In the genomic region with DNA sequence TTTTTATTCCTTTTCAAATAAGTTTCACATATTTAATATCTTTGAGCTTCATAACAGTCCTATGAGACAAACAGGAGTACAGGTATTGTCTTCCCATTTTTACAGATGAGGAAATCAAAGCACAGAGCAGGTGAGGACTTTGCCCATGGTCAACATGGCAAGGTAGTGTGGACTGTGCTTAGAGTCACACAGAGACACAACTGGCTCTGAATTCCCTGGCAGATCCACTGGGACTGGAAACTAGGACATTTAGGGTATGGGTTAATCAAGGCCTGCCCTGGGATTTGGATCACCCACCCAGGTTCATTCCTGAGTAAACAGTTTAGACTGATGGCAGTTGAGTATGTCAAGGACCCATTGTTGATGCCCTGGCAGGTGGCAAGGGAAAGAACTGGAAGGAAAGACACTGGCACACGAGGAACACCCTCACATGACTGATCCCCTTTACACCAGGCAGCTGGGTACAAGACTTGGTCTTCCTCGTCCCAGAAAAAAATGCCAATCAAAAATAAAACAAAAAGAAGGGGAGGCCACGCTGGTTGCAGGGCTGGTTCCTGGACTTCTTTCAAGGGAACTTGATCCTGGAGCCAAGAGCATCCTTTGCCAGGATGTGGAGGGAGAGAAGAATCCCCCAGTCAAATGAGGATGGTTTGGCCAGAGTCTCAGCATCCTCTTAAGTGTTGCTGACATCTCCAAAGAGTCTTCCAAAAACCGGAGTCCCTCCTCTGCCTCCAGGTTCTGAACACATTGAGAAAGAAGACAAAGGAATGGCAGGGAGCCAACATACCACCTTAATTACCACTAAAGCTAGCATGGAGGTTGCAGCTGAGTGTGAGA, we compare ENCODE assay signal across 8 cellular contexts. TPM values are rescaled to one million over a fixed set of nuclear protein-coding genes. Genes with fewer than 3 reads are reported as not detected.
DNase-seq lines count a peak whose midpoint lies in the region; ATAC-seq and TF ChIP-seq lines count a peak whose summit lies in the region.

No MANE protein-coding gene starts in this region.

- no peaks in the 10 kb centered on the region for H3K36me3 ChIP-seq in adipocyte (ENCODE audit: control insufficient read depth, insufficient read depth, low read length, severe bottlenecking)
- no peaks in the 10 kb centered on the region for H3K36me3 ChIP-seq in hepatocyte (replicated peaks; ENCODE audit: insufficient read depth, low read depth)
- H3K36me3 ChIP-seq in smooth muscle cell (ENCODE audit: low read depth) = no peaks in the 10 kb centered on the region
- no peaks in the 10 kb centered on the region for H3K36me3 ChIP-seq in left lung

- H3K79me2 ChIP-seq in hepatocyte = peaks cover 35% of the 10 kb centered on the region
- peaks cover 23% of the 10 kb centered on the region for H3K79me2 ChIP-seq in smooth muscle cell (ENCODE audit: low read depth)

- intact Hi-C loops in left lung (cut with DNase I) = no loop called here

- H3K4me3 ChIP-seq in adipocyte (ENCODE audit: low read length) (peak overlapping the region; percentile 63), hepatocyte (no peak overlapping the region), smooth muscle cell (no peak overlapping the region), left lung (no peak overlapping the region)

- H4K20me1 ChIP-seq in hepatocyte (ENCODE audit: insufficient read depth, poor library complexity, severe bottlenecking) = no peaks in the 10 kb centered on the region
- no peaks in the 10 kb centered on the region for H4K20me1 ChIP-seq in smooth muscle cell (ENCODE audit: low read depth)

- no peaks in the 10 kb centered on the region for H3K9me3 ChIP-seq in adipocyte (ENCODE audit: control insufficient read depth, low read length)
- no peaks in the 10 kb centered on the region for H3K9me3 ChIP-seq in hepatocyte (ENCODE audit: low read depth)
- no peaks in the 10 kb centered on the region for H3K9me3 ChIP-seq in smooth muscle cell (replicated peaks; ENCODE audit: low read depth)
- H3K9me3 ChIP-seq in left lung = no peaks in the 10 kb centered on the region

- DNase-seq in HT1080 (ENCODE audit: low read depth) (peak; percentile 10), adipocyte (ENCODE audit: low read depth) (peak; percentile 57), hepatocyte (ENCODE audit: low spot score) (peak; percentile 32), smooth muscle cell (lab: John Stamatoyannopoulos, UW; ENCODE audit: unreplicated experiment) (no peak), left lung (no peak)
- no peak for DNase-seq in activated CD4-positive, alpha-beta T cell treated with anti-CD3 and anti-CD28 coated beads for 1 hour
- DNase-seq in effector CD8-positive, alpha-beta T cell (lab: John Stamatoyannopoulos, UW) = no peak

- TF ChIP-seq CTCF in hepatocyte (IDR thresholded peaks at IDR 0.05; ENCODE audit: poor library complexity) (no peak), smooth muscle cell (IDR thresholded peaks at IDR 0.05; ENCODE audit: borderline replicate concordance, insufficient read depth, poor library complexity, severe bottlenecking) (no peak), left lung (IDR thresholded peaks at IDR 0.05) (no peak)

- H3K4me1 ChIP-seq in adipocyte (ENCODE audit: control insufficient read depth, insufficient read depth, low read length) (peaks cover 83% of the 10 kb centered on the region), hepatocyte (ENCODE audit: insufficient read depth) (peaks cover 58% of the 10 kb centered on the region), smooth muscle cell (ENCODE audit: low read depth) (peaks cover 38% of the 10 kb centered on the region), left lung (peaks cover 64 to 89% of the 10 kb centered on the region in 2 donors)

- H3K27ac ChIP-seq in hepatocyte (peak overlapping the region; percentile 89), smooth muscle cell (ENCODE audit: low read depth) (peak overlapping the region; percentile 86), left lung (peak overlapping the region in 1 of 2 donors; percentile 82)

- H2AFZ ChIP-seq in hepatocyte (no peak overlapping the region), smooth muscle cell (ENCODE audit: low read depth) (no peak overlapping the region)

- no peaks in the 10 kb centered on the region for H3K9me2 ChIP-seq in hepatocyte (replicated peaks; ENCODE audit: insufficient read depth)

- H3K27me3 ChIP-seq in adipocyte (replicated peaks; ENCODE audit: control insufficient read depth, insufficient read depth, low read length) (no peaks in the 10 kb centered on the region), hepatocyte (no peaks in the 10 kb centered on the region), smooth muscle cell (ENCODE audit: low read depth) (no peaks in the 10 kb centered on the region), left lung (no peaks in the 10 kb centered on the region)

- H3K4me2 ChIP-seq in hepatocyte = peak overlapping the region; percentile 38
- peak overlapping the region; percentile 73 for H3K4me2 ChIP-seq in smooth muscle cell

- ATAC-seq in left lung = no peak
- no peak for ATAC-seq in HG02623 (IDR thresholded peaks at IDR 0.05; ENCODE audit: unreplicated experiment)

- WGBS in hepatocyte (ENCODE audit: low lambda C conversion rate, missing lambda C conversion rate) = 71% methylated on average over 4 of the region's 4 CpGs
- 86% methylated on average over 4 of the region's 4 CpGs for WGBS in smooth muscle cell (ENCODE audit: low lambda C conversion rate)

- peak overlapping the region; percentile 82 for H3K9ac ChIP-seq in adipocyte (ENCODE audit: low read length)
- H3K9ac ChIP-seq in smooth muscle cell (ENCODE audit: low read depth) = no peak overlapping the region

- peaks cover 31% of the 10 kb centered on the region for H3F3A ChIP-seq in smooth muscle cell (ENCODE audit: low read depth)

RNA-seq across cellular contexts. Expression of a gene that starts 34.9 kb away (rescaled TPM):
- total RNA-seq in HT1080 (2014; rRNA removed; shearing (Covaris generic)) = 14.6 and 20.5 TPM in 2 replicates
- 12.4 and 12.8 TPM in 2 replicates for polyA plus RNA-seq in HT1080 (2015; cell fraction: cytosol; rRNA removed)
- polyA plus RNA-seq in HT1080 (2015; cell fraction: nucleus; rRNA removed) = 37.2 and 40.9 TPM in 2 replicates
- total RNA-seq in hepatocyte (68.2 and 89.4 TPM in 2 replicates), smooth muscle cell (101 and 117 TPM in 2 replicates), left lung (10 to 100 TPM; 73.9 to 79.9 TPM)
- polyA plus RNA-seq in hepatocyte (54.9 and 72.6 TPM in 2 replicates), smooth muscle cell (43.7 and 50.6 TPM in 2 replicates)

RNA-seq across cellular contexts. Expression of a gene that starts 37.0 kb away (rescaled TPM):
- total RNA-seq in HT1080 (2014; rRNA removed; shearing (Covaris generic)) = 3.7 and 4.2 TPM in 2 replicates
- polyA plus RNA-seq in HT1080 (2015; cell fraction: cytosol; rRNA removed) = 3.1 and 3.3 TPM in 2 replicates
- polyA plus RNA-seq in HT1080 (2015; cell fraction: nucleus; rRNA removed) = 4.0 and 4.5 TPM in 2 replicates
- total RNA-seq in hepatocyte (0.64 and 2.3 TPM in 2 replicates), smooth muscle cell (not detected in 2 replicates), left lung (10 to 100 TPM in 1 of 2 donors, 1 to 10 TPM in 1; 2.2 to 10.7 TPM)
- polyA plus RNA-seq in hepatocyte (0.81 and 1.4 TPM in 2 replicates), smooth muscle cell (not detected in 2 replicates)

Comparison
In these comparisons a context has a peak if more than half of its experiments do, and no peak if none do; other contexts are left out.
1. DNase-seq: peak in HT1080 (single experiment), adipocyte (single experiment) and hepatocyte (single experiment); none in smooth muscle cell (single experiment), activated CD4-positive, alpha-beta T cell treated with anti-CD3 and anti-CD28 coated beads for 1 hour (single experiment), effector CD8-positive, alpha-beta T cell (single experiment) and left lung (0 of 2).